Comparison of ENCODE assay signal across 10 cellular contexts in genomic region chr16:57893559-57894389, GRCh38.
DNase-seq lines count a peak whose midpoint lies in the region; ATAC-seq, FAIRE-seq and TF ChIP-seq lines count a peak whose summit lies in the region.
"Had no signal": no experiment of that assay in that cellular context is flagged by ENCODE, and none has a peak within 500 bp of the region (broad histone marks: within the 10 kb centered on the region; RNA-seq: fewer than 3 reads in every experiment).

No MANE protein-coding gene starts in this region.

- peak; percentile 51 to 66 (median 65) for ATAC-seq in right lobe of liver
- no peak for ATAC-seq in GM21526 (IDR thresholded peaks at IDR 0.05; ENCODE audit: low FRiP score, unreplicated experiment)

- no peaks in the 10 kb centered on the region for H3K9me3 ChIP-seq in right lobe of liver
- H3K9me3 ChIP-seq in tibial nerve = no peaks in the 10 kb centered on the region

- H3K36me3 ChIP-seq in bronchial epithelial cell (ENCODE audit: control insufficient read depth, insufficient read depth, low read length) (no peaks in the 10 kb centered on the region), right lobe of liver (no peaks in the 10 kb centered on the region), tibial nerve (no peaks in the 10 kb centered on the region)

- no peaks in the 10 kb centered on the region for H3K27me3 ChIP-seq in bronchial epithelial cell (ENCODE audit: control insufficient read depth, insufficient read depth, low read length)
- no peaks in the 10 kb centered on the region for H3K27me3 ChIP-seq in right lobe of liver
- H3K27me3 ChIP-seq in tibial nerve = no peaks in the 10 kb centered on the region

- TF ChIP-seq CTCF in AG04449 (IDR thresholded peaks at IDR 0.05; ENCODE audit: insufficient read depth, low read length, missing control alignments) (no peak), bronchial epithelial cell (IDR thresholded peaks at IDR 0.05; ENCODE audit: insufficient read depth, low read length, severe bottlenecking) (no peak), right lobe of liver (IDR thresholded peaks at IDR 0.05) (no peak), tibial nerve (IDR thresholded peaks at IDR 0.05) (no peak)

- TF ChIP-seq EP300 in tibial nerve (IDR thresholded peaks at IDR 0.05) = peak in 1 of 2 donors; percentile 73

- H3K4me1 ChIP-seq in right lobe of liver (peaks cover 0 to 66% (median 41%) of the 10 kb centered on the region in 4 donors), tibial nerve (peaks cover 0 to 11% (median 2%) of the 10 kb centered on the region in 4 donors)

- WGBS in right lobe of liver (ENCODE audit: insufficient coverage, low coverage, low lambda C conversion rate, missing lambda C conversion rate) = 7% methylated on average over 15 of the region's 17 CpGs
- WGBS in tibial nerve, 2 donors = 58 to 60% methylated on average over 17 of the region's 17 CpGs

- H3K4me3 ChIP-seq in AG04449 (ENCODE audit: low read depth, low read length) (no peak overlapping the region), bronchial epithelial cell (ENCODE audit: low read depth, low read length) (no peak overlapping the region), right lobe of liver (peak overlapping the region in 2 of 3 donors; percentile 10 to 14), tibial nerve (no peak overlapping the region)

- peak; percentile 37 for DNase-seq in AG04449 (ENCODE audit: low read depth, low spot score)
- DNase-seq in LHCN-M2 (ENCODE audit: low read depth) = peak; percentile 71
- DNase-seq in bronchial epithelial cell (ENCODE audit: low read depth) = peak; percentile 99
- peak; percentile 67 to 83 (median 82) for DNase-seq in right lobe of liver
- no peak for DNase-seq in OCI-M2 (lab: John Stamatoyannopoulos, UW; ENCODE audit: unreplicated experiment)
- no peak for DNase-seq in tibial nerve (ENCODE audit: low spot score in 2 of 2)
- no peak for DNase-seq in stimulated activated CD4-positive, alpha-beta T cell treated with anti-CD3 and anti-CD28 coated beads, Interleukin-2, amount 100 ng/mL, for 48 hours
- DNase-seq: activated naive CD4-positive, alpha-beta T cell; NCI-H774 had no signal

- POLR2A ChIA-PET in AG04449 (lab: Yijun Ruan, JAX) = no interaction called here

- peak; percentile 38 for TF ChIP-seq POLR2A in right lobe of liver (IDR thresholded peaks at IDR 0.05)
- TF ChIP-seq POLR2A in tibial nerve (IDR thresholded peaks at IDR 0.05) = no peak

- H3K27ac ChIP-seq in right lobe of liver (peak overlapping the region; percentile 87 to 96 (median 95)), tibial nerve (peak overlapping the region in 1 of 4 donors; percentile 56)

- no peak for FAIRE-seq in bronchial epithelial cell (lab: Jason Lieb, UNC)

- intact Hi-C loops in right lobe of liver (cut with DNase I) = no loop called here

- CTCF ChIA-PET in AG04449 (lab: Yijun Ruan, JAX) = interaction anchor here (1.3 to 1.7 kb wide), 2 partner anchors 12 to 106 kb away, joined by 3 to 6 read pairs; no protein-coding TSS in a partner anchor

Comparison
In these comparisons a context has a peak if more than half of its experiments do, and no peak if none do; other contexts are left out.
1. DNase-seq: peak in AG04449 (single experiment), LHCN-M2 (single experiment), bronchial epithelial cell (single experiment) and right lobe of liver (3 of 3); none in OCI-M2 (single experiment), tibial nerve (0 of 2) and stimulated activated CD4-positive, alpha-beta T cell treated with anti-CD3 and anti-CD28 coated beads, Interleukin-2, amount 100 ng/mL, for 48 hours (0 of 2).
2. H3K4me3 ChIP-seq: peak in right lobe of liver (2 of 3); none in AG04449 (single experiment), bronchial epithelial cell (single experiment) and tibial nerve (0 of 4).